14 cellular contexts compared by ENCODE assay signal in the genomic region with DNA sequence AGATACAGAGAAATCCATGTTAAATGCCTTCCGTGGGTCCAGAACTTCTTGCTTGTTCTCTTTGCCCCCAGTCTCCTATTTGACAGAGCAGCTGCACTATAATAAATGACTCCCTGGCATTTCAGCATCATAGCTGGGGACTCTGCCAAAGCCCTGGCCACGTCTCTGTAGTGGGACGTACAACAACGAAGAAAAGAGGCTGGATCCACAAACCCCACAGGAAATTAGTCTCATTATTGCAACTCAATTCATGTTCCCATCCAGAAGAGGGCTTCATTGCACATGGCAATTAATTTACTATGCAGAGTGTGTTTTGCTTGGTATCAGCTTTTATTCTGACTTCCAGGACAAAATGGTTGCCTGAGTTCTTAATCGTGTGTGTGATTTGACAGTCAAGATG.
DNase-seq lines count a peak whose midpoint lies in the region; ATAC-seq, FAIRE-seq and TF ChIP-seq lines count a peak whose summit lies in the region.
"Had no signal": no experiment of that assay in that cellular context is flagged by ENCODE, and none has a peak within 500 bp of the region (broad histone marks: within the 10 kb centered on the region; RNA-seq: fewer than 3 reads in every experiment).

No MANE protein-coding gene starts in this region.

- intact Hi-C loops in OCI-LY7 (cut with micrococcal nuclease; ENCODE audit: unreplicated experiment) (no loop called here), mucosa of descending colon (cut with DNase I, micrococcal nuclease) (no loop called here)

- H3K9me3 ChIP-seq in OCI-LY7 (ENCODE audit: low read length) (no peaks in the 10 kb centered on the region), mucosa of descending colon (no peaks in the 10 kb centered on the region)
- H3K9me3 ChIP-seq: colonic mucosa had no signal

- no peaks in the 10 kb centered on the region for H4K20me1 ChIP-seq in OCI-LY7 (ENCODE audit: insufficient read depth, low read length)

- no peak overlapping the region for H3K4me2 ChIP-seq in OCI-LY7 (ENCODE audit: low read length)

- DNase-seq in GM04504 (ENCODE audit: low read depth): peak; percentile 51
- DNase-seq in OCI-LY7 (ENCODE audit: low spot score): no peak
- peak; percentile 40 for DNase-seq in globus pallidus (ENCODE audit: low spot score)
- no peak for DNase-seq in retinal pigment epithelial cell (ENCODE audit: low read depth)
- no peak for DNase-seq in urothelium cell line (ENCODE audit: low spot score)
- no peak for DNase-seq in mucosa of descending colon
- DNase-seq: activated T-cell treated with anti-CD3 and anti-CD28 coated beads, Interleukin-2, amount 50 U/mL, for 4 hours; colonic mucosa; NCI-H1417 treated with DMSO at 0.1 percent for 48 hours had no signal

- no TSS peak for BruUV-seq in OCI-LY7 (replicated peaks; lab: Mats Ljungman, UMichigan)

- H3K9me2 ChIP-seq in OCI-LY7 (ENCODE audit: insufficient read depth, low read length): no peaks in the 10 kb centered on the region

- no peak overlapping the region for H2AFZ ChIP-seq in OCI-LY7 (ENCODE audit: low read length)

- H3K4me1 ChIP-seq in OCI-LY7 (ENCODE audit: insufficient read depth, low read length, poor library complexity, severe bottlenecking) (no peaks in the 10 kb centered on the region), mucosa of descending colon (ENCODE audit: low read depth) (no peaks in the 10 kb centered on the region)
- H3K4me1 ChIP-seq: colonic mucosa had no signal

- H3K4me3 ChIP-seq in OCI-LY7 (ENCODE audit: low read depth, low read length, poor library complexity, severe bottlenecking) (no peak overlapping the region), retinal pigment epithelial cell (ENCODE audit: low read length) (no peak overlapping the region), mucosa of descending colon (no peak overlapping the region)
- H3K4me3 ChIP-seq: colonic mucosa had no signal

- ATAC-seq in mucosa of descending colon: no peak
- ATAC-seq in HG03442 (IDR thresholded peaks at IDR 0.05; ENCODE audit: unreplicated experiment): no peak
- no peak for ATAC-seq in GM21367 (IDR thresholded peaks at IDR 0.05; ENCODE audit: unreplicated experiment)
- ATAC-seq: activated T-cell treated with anti-CD3 and anti-CD28 coated beads, Interleukin-2, amount 50 U/mL, for 4 hours; HCT116; Panc1 had no signal

- FAIRE-seq in urothelium cell line (lab: Jason Lieb, UNC): no peak
- FAIRE-seq: G401.6 had no signal

- TF ChIP-seq CTCF in OCI-LY7 (conservative IDR thresholded peaks at IDR 0.05; ENCODE audit: low read length): 0 out of 2 replicates have a peak, but pooled peaks have one; percentile 19
- peak; percentile 19 for TF ChIP-seq CTCF in retinal pigment epithelial cell (conservative IDR thresholded peaks at IDR 0.05; ENCODE audit: low read depth, low read length)
- no peak for TF ChIP-seq CTCF in mucosa of descending colon (IDR thresholded peaks at IDR 0.05)

- CTCF ChIA-PET in OCI-LY7 (lab: Charles Lee; ENCODE audit: unreplicated experiment): no interaction called here

- H3K36me3 ChIP-seq in OCI-LY7 (ENCODE audit: insufficient read depth, low read length) (no peaks in the 10 kb centered on the region), mucosa of descending colon (ENCODE audit: low read depth) (no peaks in the 10 kb centered on the region)
- H3K36me3 ChIP-seq: colonic mucosa had no signal

- H3K79me2 ChIP-seq in OCI-LY7 (ENCODE audit: insufficient read depth, low read depth, low read length): no peaks in the 10 kb centered on the region

- POLR2A ChIA-PET in OCI-LY7 (lab: Charles Lee): no interaction called here

- H3K27ac ChIP-seq in OCI-LY7 (ENCODE audit: low read depth, low read length, poor library complexity, severe bottlenecking): no peak overlapping the region
- H3K27ac ChIP-seq: colonic mucosa had no signal

Comparison
In these comparisons a context has a peak if more than half of its experiments do, and no peak if none do; other contexts are left out.
1. DNase-seq: peak in GM04504 (single experiment) and globus pallidus (single experiment); none in OCI-LY7 (single experiment), retinal pigment epithelial cell (single experiment), urothelium cell line (single experiment) and mucosa of descending colon (0 of 3).